22 cellular contexts compared by ENCODE assay signal in the genomic region with DNA sequence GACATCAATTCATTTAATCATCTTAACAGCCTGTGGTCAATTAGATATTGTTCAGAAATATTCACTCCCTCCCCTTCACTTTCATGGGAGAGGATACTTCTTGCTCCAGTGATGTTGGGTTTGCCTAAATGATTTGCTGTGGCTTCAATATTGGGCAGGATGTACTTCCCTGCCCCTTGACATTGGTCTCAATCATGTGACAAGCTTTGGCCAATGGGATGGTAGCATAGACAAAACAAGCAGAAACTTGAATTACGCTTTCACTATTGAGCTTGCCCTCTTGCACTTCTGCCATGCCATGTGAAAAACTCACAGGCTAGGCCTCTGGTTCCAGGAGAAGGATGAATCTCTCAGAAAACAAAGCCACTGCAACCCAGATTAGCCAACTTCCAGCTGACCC.
"Had no signal": no experiment of that assay in that cellular context is flagged by ENCODE, and none has a peak within 500 bp of the region (broad histone marks: within the 10 kb centered on the region; RNA-seq: fewer than 3 reads in every experiment).

No MANE protein-coding gene starts in this region.

- DNase-seq: colonic mucosa; cortex of kidney; effector CD8-positive, alpha-beta T cell; effector memory CD8-positive, alpha-beta T cell; endodermal cell; foreskin keratinocyte; gastrocnemius medialis; glutamatergic neuron; head of caudate nucleus; heart right ventricle; hippocampal formation; left cardiac atrium; left lung; left ventricle myocardium superior; lower lobe of right lung; mesenchymal stem cell; mucosa of descending colon; naive B cell had no signal

- H3K4me3 ChIP-seq: colonic mucosa, gastrocnemius medialis, heart right ventricle, left lung, lower lobe of right lung, mucosa of descending colon had no signal

- ATAC-seq: effector memory CD8-positive, alpha-beta T cell; esophagus mucosa; foreskin keratinocyte; gastrocnemius medialis; heart right ventricle; left cardiac atrium; left lung; left ventricle myocardium superior; lower lobe of right lung; mucosa of descending colon had no signal

- FAIRE-seq: islet of Langerhans, keratinocyte had no signal

- H3K27ac ChIP-seq: colonic mucosa, epithelial cell of prostate, foreskin keratinocyte, gastrocnemius medialis, heart right ventricle, left lung, lower lobe of right lung had no signal

- H3K4me1 ChIP-seq: colonic mucosa, foreskin keratinocyte, gastrocnemius medialis, heart right ventricle, left lung, lower lobe of right lung had no signal

- H3K27me3 ChIP-seq: colonic mucosa, foreskin keratinocyte, gastrocnemius medialis, heart right ventricle, left lung had no signal

- H3K36me3 ChIP-seq: colonic mucosa, gastrocnemius medialis, heart right ventricle, left lung, lower lobe of right lung had no signal

- H3K9me3 ChIP-seq: colonic mucosa, gastrocnemius medialis, lower lobe of right lung, mucosa of descending colon had no signal
